In the genomic region with DNA sequence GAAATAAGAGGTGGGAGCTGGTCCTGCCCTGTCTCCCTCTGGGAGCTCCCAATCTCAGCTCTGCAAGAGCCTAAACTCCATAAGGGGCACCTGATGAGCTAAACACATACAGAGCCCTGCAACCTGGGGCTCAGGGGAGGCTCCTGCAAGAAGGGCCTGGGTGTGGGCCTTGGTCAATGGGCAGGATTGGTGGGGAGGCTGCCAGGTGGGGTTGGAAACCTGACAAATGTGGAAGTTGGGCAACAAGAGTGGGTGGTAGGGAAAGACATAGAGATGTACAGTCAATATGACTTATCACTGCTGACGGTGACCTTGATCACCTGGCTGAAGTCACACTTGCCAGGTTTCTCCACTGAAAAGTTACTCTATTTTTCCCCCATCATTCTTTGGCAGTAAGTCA, we compare ENCODE assay signal across 32 cellular contexts.
"Had no signal": no experiment of that assay in that cellular context is flagged by ENCODE, and none has a peak within 500 bp of the region (broad histone marks: within the 10 kb centered on the region; RNA-seq: fewer than 3 reads in every experiment).

No MANE protein-coding gene starts in this region.

- DNase-seq: naive thymus-derived CD4-positive, alpha-beta T cell; natural killer cell; occipital lobe; ovary; posterior cingulate gyrus; psoas muscle; right cardiac atrium; sigmoid colon; spleen; stimulated activated CD4-positive, alpha-beta T cell treated with anti-CD3 and anti-CD28 coated beads, Interleukin-12 subunit alpha, Interleukin-12 subunit beta, amount 100 ng/mL, for 4 hours; stimulated activated CD4-positive, alpha-beta T cell treated with anti-CD3 and anti-CD28 coated beads, Interleukin-1b, Interleukin-23, amount 100 ng/mL, for 48 hours; stimulated activated CD4-positive, alpha-beta T cell treated with anti-CD3 and anti-CD28 coated beads, Interleukin-4, amount 100 ng/mL, for 1 hour; stimulated activated CD4-positive, alpha-beta T cell treated with anti-CD3 and anti-CD28 coated beads, Interleukin-4, amount 100 ng/mL, for 4 hours; stimulated activated CD8-positive, alpha-beta memory T cell treated with anti-CD3 and anti-CD28 coated beads, Interleukin-4, amount 100 ng/mL, for 48 hours; stimulated activated naive CD4-positive, alpha-beta T cell; stimulated activated naive CD8-positive, alpha-beta T cell treated with anti-CD3 and anti-CD28 coated beads, Interleukin-15, amount 100 ng/mL, for 72 hours; stimulated activated naive CD8-positive, alpha-beta T cell treated with anti-CD3 and anti-CD28 coated beads, Interleukin-15, Interleukin-2, amounts not matched to agents 100 U/mL and 50 U/mL, for 24 hours; substantia nigra; thyroid gland; trophoblast cell; upper lobe of left lung had no signal

- H3K9ac ChIP-seq: neural progenitor cell, parathyroid adenoma had no signal

- H3K27me3 Mint-ChIP-seq: stimulated activated memory B cell treated with anti-CD40 and anti-IgM and Interleukin-4, amounts not matched to agents 10 μg/mL and 1 μg/mL and 100 μg/mL, for 72 hours had no signal

- H3K4me1 Mint-ChIP-seq: naive thymus-derived CD4-positive, alpha-beta T cell; natural killer cell; neural progenitor cell; stimulated activated memory B cell treated with anti-CD40 and anti-IgM and Interleukin-4, amounts not matched to agents 10 μg/mL and 1 μg/mL and 100 μg/mL, for 72 hours; stimulated activated naive CD8-positive, alpha-beta T cell treated with anti-CD3 and anti-CD28 coated beads, Interleukin-15, amount 100 ng/mL, for 72 hours had no signal

- H3K4me3 ChIP-seq: neural progenitor cell, ovary, psoas muscle, right lobe of liver, sigmoid colon, smooth muscle cell, spleen, thoracic aorta, thyroid gland, tibial nerve, upper lobe of left lung, vagina had no signal

- H3K27ac Mint-ChIP-seq: naive thymus-derived CD4-positive, alpha-beta T cell; natural killer cell; nephron; neural progenitor cell; progenitor cell of endocrine pancreas; stimulated activated memory B cell treated with anti-CD40 and anti-IgM and Interleukin-4, amounts not matched to agents 10 μg/mL and 1 μg/mL and 100 μg/mL, for 72 hours; stimulated activated naive CD8-positive, alpha-beta T cell treated with anti-CD3 and anti-CD28 coated beads, Interleukin-15, amount 100 ng/mL, for 72 hours had no signal

- H3K4me1 ChIP-seq: neural progenitor cell, parathyroid adenoma, psoas muscle, right lobe of liver, spleen, thyroid gland, tibial nerve, upper lobe of left lung, vagina had no signal

- H2AFZ ChIP-seq: neural progenitor cell, parathyroid adenoma had no signal

- H3K9me3 ChIP-seq: ovary, right lobe of liver, thoracic aorta, thyroid gland, vagina had no signal

- H3K36me3 ChIP-seq: neural progenitor cell, ovary, right lobe of liver, sigmoid colon, spleen, thoracic aorta, thyroid gland, tibial nerve, upper lobe of left lung, vagina had no signal

- H3K27ac ChIP-seq: neural progenitor cell, ovary, parathyroid adenoma, psoas muscle, right lobe of liver, sigmoid colon, spleen, thoracic aorta, thyroid gland, tibial nerve, upper lobe of left lung, vagina had no signal

- H3K27me3 ChIP-seq: neural progenitor cell, ovary, right lobe of liver, sigmoid colon, spleen, thyroid gland, tibial nerve, upper lobe of left lung, vagina had no signal

- H3K36me3 Mint-ChIP-seq: naive thymus-derived CD4-positive, alpha-beta T cell; natural killer cell; neural progenitor cell; stimulated activated memory B cell treated with anti-CD40 and anti-IgM and Interleukin-4, amounts not matched to agents 10 μg/mL and 1 μg/mL and 100 μg/mL, for 72 hours had no signal

- H3K4me2 ChIP-seq: neural progenitor cell, smooth muscle cell had no signal

- H3K79me2 ChIP-seq: parathyroid adenoma had no signal

- H3K9me3 Mint-ChIP-seq: stimulated activated memory B cell treated with anti-CD40 and anti-IgM and Interleukin-4, amounts not matched to agents 10 μg/mL and 1 μg/mL and 100 μg/mL, for 72 hours had no signal

- FAIRE-seq: urothelium cell line had no signal

- H3K4me3 Mint-ChIP-seq: naive thymus-derived CD4-positive, alpha-beta T cell; natural killer cell; nephron; neural progenitor cell; stimulated activated memory B cell treated with anti-CD40 and anti-IgM and Interleukin-4, amounts not matched to agents 10 μg/mL and 1 μg/mL and 100 μg/mL, for 72 hours; stimulated activated naive CD8-positive, alpha-beta T cell treated with anti-CD3 and anti-CD28 coated beads, Interleukin-15, amount 100 ng/mL, for 72 hours had no signal
